10 cellular contexts compared by ENCODE assay signal in genomic region chr12:10235761-10236631, GRCh38. TPM values are rescaled to one million over a fixed set of nuclear protein-coding genes. Genes with fewer than 3 reads are reported as not detected.
DNase-seq lines count a peak whose midpoint lies in the region; ATAC-seq and TF ChIP-seq lines count a peak whose summit lies in the region.
"Had no signal": no experiment of that assay in that cellular context is flagged by ENCODE, and none has a peak within 500 bp of the region (broad histone marks: within the 10 kb centered on the region; RNA-seq: fewer than 3 reads in every experiment).

No MANE protein-coding gene starts in this region.

- DNase-seq in COR-L47 (lab: John Stamatoyannopoulos, UW): peak; percentile 0
- DNase-seq in HCEC 1CT: peak; percentile 20
- DNase-seq in RPMI7951 (ENCODE audit: low read depth): peak; percentile 29
- DNase-seq in astrocyte of the spinal cord (ENCODE audit: low read depth, low spot score): peak; percentile 44
- peak; percentile 60 for DNase-seq in iPS-NIHi11 (ENCODE audit: low spot score)
- peak; percentile 44 to 46 for DNase-seq in stimulated activated CD4-positive, alpha-beta T cell treated with anti-CD3 and anti-CD28 coated beads, Interleukin-2, amount 100 ng/mL, for 24 hours

- TF ChIP-seq CTCF in astrocyte of the spinal cord (IDR thresholded peaks at IDR 0.05; ENCODE audit: low read depth, low read length): peak; percentile 76

- no peak overlapping the region for H3K4me3 ChIP-seq in astrocyte of the spinal cord (ENCODE audit: low read depth, low read length)
- H3K4me3 ChIP-seq: SJSA1, skin epidermis had no signal

- ATAC-seq in HG02588 (IDR thresholded peaks at IDR 0.05; ENCODE audit: unreplicated experiment) (no peak), HG03571 (IDR thresholded peaks at IDR 0.05; ENCODE audit: unreplicated experiment) (no peak)

- in situ Hi-C loops in astrocyte of the spinal cord (cut with HindIII; ENCODE audit: low sequenced_read_pairs): no loop called here

RNA-seq across cellular contexts. Expression of gene GABARAPL1, which starts 23.3 kb away (rescaled TPM):
- total RNA-seq in RPMI7951 (2014; rRNA removed; shearing (Covaris generic)): 14.3 and 20.7 TPM in 2 replicates

RNA-seq across cellular contexts. Expression of gene TMEM52B, which starts 57.2 kb away (rescaled TPM):
- not detected in 2 replicates for total RNA-seq in RPMI7951 (2014; rRNA removed; shearing (Covaris generic))

Comparison
In these comparisons a context has a peak if more than half of its experiments do, and no peak if none do; other contexts are left out.
1. DNase-seq: peak in every context shown above with its lines; median percentile 60 in iPS-NIHi11; 45 in stimulated activated CD4-positive, alpha-beta T cell treated with anti-CD3 and anti-CD28 coated beads, Interleukin-2, amount 100 ng/mL, for 24 hours; 44 in astrocyte of the spinal cord; 29 in RPMI7951; 20 in HCEC 1CT; 0 in COR-L47.